Comparison of ENCODE assay signal across 8 cellular contexts in genomic region chr20:62860391-62860923, GRCh38. TPM values are rescaled to one million over a fixed set of nuclear protein-coding genes. Genes with fewer than 3 reads are reported as not detected.
DNase-seq lines count a peak whose midpoint lies in the region; ATAC-seq and TF ChIP-seq lines count a peak whose summit lies in the region.

No MANE protein-coding gene starts in this region.

- H2BK5ac ChIP-seq in neuronal stem cell (ENCODE audit: low read length) = no peak overlapping the region

- no peak for TF ChIP-seq CTCF in epithelial cell of proximal tubule (conservative IDR thresholded peaks at IDR 0.05; ENCODE audit: low read depth, low read length)

- intact Hi-C loops in left colon (cut with DNase I, micrococcal nuclease) = no loop called here

- no peak overlapping the region for H2BK12ac ChIP-seq in neuronal stem cell (ENCODE audit: low read length)

- H3K27me3 ChIP-seq in ACC112 (ENCODE audit: insufficient read depth, low read length) (no peaks in the 10 kb centered on the region), neuronal stem cell (ENCODE audit: control insufficient read depth in 3 of 3, insufficient read depth in 3 of 3, low read depth in 1 of 3, low read length in 3 of 3) (peaks cover 0 to 8% (median 0%) of the 10 kb centered on the region in 3 experiments)

- H2AFZ ChIP-seq in ACC112 (ENCODE audit: low read length, unreplicated experiment) = no peak overlapping the region
- peak overlapping the region; percentile 49 for H2AFZ ChIP-seq in neuronal stem cell (ENCODE audit: low read length)

- H3K79me1 ChIP-seq in neuronal stem cell (ENCODE audit: low read depth, low read length) = peaks cover 3% of the 10 kb centered on the region

- H2BK15ac ChIP-seq in neuronal stem cell (ENCODE audit: low read length) = no peak overlapping the region

- peak overlapping the region; percentile 99 for H2AK5ac ChIP-seq in neuronal stem cell (ENCODE audit: low read depth, low read length)

- peak overlapping the region; percentile 74 for H3K4me3 ChIP-seq in ACC112 (ENCODE audit: low read depth, low read length)
- peak overlapping the region; percentile 50 for H3K4me3 ChIP-seq in epithelial cell of proximal tubule (ENCODE audit: low read depth, low read length)
- peak overlapping the region; percentile 93 to 98 for H3K4me3 ChIP-seq in neuronal stem cell (ENCODE audit: low read length in 2 of 2)

- H4K91ac ChIP-seq in neuronal stem cell (ENCODE audit: low read depth, low read length, poor library complexity) = no peak overlapping the region

- DNase-seq in GM03348 (ENCODE audit: low spot score) (peak; percentile 38), SHP77 treated with DMSO at 0.1 percent for 48 hours (lab: John Stamatoyannopoulos, UW) (peak; percentile 11), epithelial cell of proximal tubule (ENCODE audit: low read depth) (no peak), neuronal stem cell (ENCODE audit: low spot score) (no peak), NCI-H2029 treated with DMSO at 0.1 percent for 48 hours (lab: John Stamatoyannopoulos, UW) (no peak), left colon (no peak)

- peaks cover 0 to 2% of the 10 kb centered on the region in 2 donors for H3K9me3 ChIP-seq in neuronal stem cell (replicated peaks in 1 of 2; ENCODE audit: control insufficient read depth in 2 of 2, insufficient read depth in 1 of 2, low read depth in 1 of 2, low read length in 2 of 2)

- peaks cover 4% of the 10 kb centered on the region; the same call in 1 of the 2 replicates for H3K36me3 ChIP-seq in ACC112 (ENCODE audit: insufficient read depth, low read length)
- H3K36me3 ChIP-seq in neuronal stem cell (replicated peaks in 1 of 2; ENCODE audit: control insufficient read depth in 2 of 2, insufficient read depth in 2 of 2, low read length in 2 of 2) = peaks cover 10 to 38% of the 10 kb centered on the region in 2 donors

- no CpG with 5 or more reads among the region's 24 CpGs for WGBS in neuronal stem cell (ENCODE audit: extremely low coverage in 2 of 2, insufficient read length in 2 of 2, insufficient replicate concordance in 1 of 2), 2 donors

- H3K4me2 ChIP-seq in neuronal stem cell (ENCODE audit: insufficient read depth, low read length, poor library complexity, severe bottlenecking) = peak overlapping the region; percentile 83

- H3K27ac ChIP-seq in ACC112 (ENCODE audit: low read depth, low read length) = no peak overlapping the region
- no peak overlapping the region for H3K27ac ChIP-seq in neuronal stem cell (replicated peaks; ENCODE audit: low read length)

- no peak overlapping the region for H3K4ac ChIP-seq in neuronal stem cell (ENCODE audit: low read length)

- H3K4me1 ChIP-seq in ACC112 (ENCODE audit: control insufficient read depth, insufficient read depth, low read length, unreplicated experiment) (peaks cover 2% of the 10 kb centered on the region), neuronal stem cell (ENCODE audit: control insufficient read depth in 2 of 2, insufficient read depth in 1 of 2, low read depth in 1 of 2, low read length in 2 of 2) (peaks cover 7 to 10% of the 10 kb centered on the region in 2 donors)

- peak overlapping the region; percentile 89 for H3K18ac ChIP-seq in neuronal stem cell (ENCODE audit: low read length)

- peak overlapping the region; percentile 97 for H3K9ac ChIP-seq in neuronal stem cell (ENCODE audit: low read depth, low read length, poor library complexity)

- H2BK120ac ChIP-seq in neuronal stem cell (ENCODE audit: low read depth, low read length) = no peak overlapping the region

- H4K8ac ChIP-seq in neuronal stem cell (ENCODE audit: low read depth, low read length) = no peak overlapping the region

- H3K23ac ChIP-seq in neuronal stem cell (ENCODE audit: low read depth, low read length, poor library complexity) = no peak overlapping the region

- H3K14ac ChIP-seq in neuronal stem cell (ENCODE audit: low read length) = peak overlapping the region; percentile 71

- H3K79me2 ChIP-seq in ACC112 (ENCODE audit: control insufficient read depth, insufficient read depth, low read length, unreplicated experiment) = peaks cover 25% of the 10 kb centered on the region

- ATAC-seq in GM18502 (IDR thresholded peaks at IDR 0.05; ENCODE audit: poor library complexity, unreplicated experiment) (no peak), left colon (no peak)

RNA-seq across cellular contexts. Expression of gene TCFL5, which starts 1.2 kb away (rescaled TPM):
- total RNA-seq in epithelial cell of proximal tubule (5.7 and 7.2 TPM in 2 replicates), left colon (1 to 10 TPM; 5.9 to 6.5 TPM)
- polyA plus RNA-seq in neuronal stem cell (2013, experiment 1 of 2) = 14.5 TPM
- polyA plus RNA-seq in neuronal stem cell (2013, experiment 2 of 2) = 15.3 TPM

RNA-seq across cellular contexts. Expression of gene COL9A3, which starts 43.6 kb away (rescaled TPM):
- total RNA-seq in epithelial cell of proximal tubule = 2.8 and 4.6 TPM in 2 replicates
- 77.2 TPM for polyA plus RNA-seq in neuronal stem cell (2013, experiment 1 of 2)
- 77.0 TPM for polyA plus RNA-seq in neuronal stem cell (2013, experiment 2 of 2)
- 1 to 10 TPM; 2.3 to 2.8 TPM for total RNA-seq in left colon

RNA-seq across cellular contexts. Expression of gene OGFR, which starts 55.8 kb away (rescaled TPM):
- 57.6 and 61.1 TPM in 2 replicates for total RNA-seq in epithelial cell of proximal tubule
- 15.0 TPM for polyA plus RNA-seq in neuronal stem cell (2013, experiment 1 of 2)
- 14.7 TPM for polyA plus RNA-seq in neuronal stem cell (2013, experiment 2 of 2)
- 10 to 100 TPM; 39.5 to 41.0 TPM for total RNA-seq in left colon

Comparison
In these comparisons a context has a peak if more than half of its experiments do, and no peak if none do; other contexts are left out.
1. DNase-seq: peak in GM03348 (single experiment) and SHP77 treated with DMSO at 0.1 percent for 48 hours (single experiment); none in epithelial cell of proximal tubule (single experiment), neuronal stem cell (single experiment), NCI-H2029 treated with DMSO at 0.1 percent for 48 hours (single experiment) and left colon (0 of 2).
2. Peak in every context shown above with its lines, with median percentiles within 50 percentile points of each other: H3K4me3 ChIP-seq.